8 cellular contexts compared by ENCODE assay signal in genomic region chr15:77496710-77497107, GRCh38.
DNase-seq lines count a peak whose midpoint lies in the region; ATAC-seq and TF ChIP-seq lines count a peak whose summit lies in the region.

No MANE protein-coding gene starts in this region.

- peak overlapping the region; percentile 63 to 92 (median 81); a peak in 21 of 22 replicates for H3K4me2 ChIP-seq in BLaER1 treated with 17β-estradiol and CSF1 and Interleukin-3, amounts not matched to agents 10 nM and 100 nM

- H3K36me3 Mint-ChIP-seq in activated CD4-positive, alpha-beta memory T cell treated with anti-CD3 and anti-CD28 coated beads, Interleukin-2, amount 10 ng/mL, durations not matched to agents 7 days and 5 days (ENCODE audit: low read depth), result no peaks in the 10 kb centered on the region
- H3K36me3 Mint-ChIP-seq in mesothelial cell of epicardium, result peaks cover 2% of the 10 kb centered on the region

- H3K36me3 ChIP-seq in BLaER1 treated with 17β-estradiol and CSF1 and Interleukin-3, amounts not matched to agents 10 nM and 100 nM, result peaks cover 0 to 13% (median 0%) of the 10 kb centered on the region in 11 experiments; a peak in 3 of 22 replicates

- CTCF ChIA-PET in activated CD4-positive, alpha-beta memory T cell treated with anti-CD3 and anti-CD28 coated beads, Interleukin-2, amount 10 ng/mL, durations not matched to agents 7 days and 5 days (lab: Charles Lee), result interaction anchor here (0.5 to 2.7 kb wide), 12 partner anchors 12 to 1962 kb away, joined by 3 to 27 read pairs (median 4); partner anchors contain the start of gene HMG20A

- DNase-seq in HCEC 1CT (peak; percentile 96), NCI-H82 (lab: John Stamatoyannopoulos, UW) (peak; percentile 78), mesothelial cell of epicardium (ENCODE audit: low spot score in 2 of 2, unreplicated experiment in 2 of 2) (peak; percentile 58 to 85)
- peak; percentile 71 for DNase-seq in activated CD4-positive, alpha-beta memory T cell treated with anti-CD3 and anti-CD28 coated beads, Interleukin-2, amount 10 ng/mL, durations not matched to agents 7 days and 5 days
- peak; percentile 43 for DNase-seq in effector CD8-positive, alpha-beta T cell (lab: John Stamatoyannopoulos, UW)
- DNase-seq in stimulated activated CD8-positive, alpha-beta memory T cell treated with anti-CD3 and anti-CD28 coated beads, Interleukin-15, amount 100 ng/mL, for 4 hours (ENCODE audit: low read depth in 2 of 2), result peak; percentile 39 to 41

- H3K4me3 ChIP-seq in BLaER1 treated with 17β-estradiol and CSF1 and Interleukin-3, amounts not matched to agents 10 nM and 100 nM, result no peak overlapping the region

- no peak overlapping the region for H3K4me3 Mint-ChIP-seq in activated CD4-positive, alpha-beta memory T cell treated with anti-CD3 and anti-CD28 coated beads, Interleukin-2, amount 10 ng/mL, durations not matched to agents 7 days and 5 days
- H3K4me3 Mint-ChIP-seq in mesothelial cell of epicardium, result no peak overlapping the region

- H3K27me3 ChIP-seq in BLaER1 treated with 17β-estradiol and CSF1 and Interleukin-3, amounts not matched to agents 10 nM and 100 nM, result no peaks in the 10 kb centered on the region

- H3K27ac Mint-ChIP-seq in activated CD4-positive, alpha-beta memory T cell treated with anti-CD3 and anti-CD28 coated beads, Interleukin-2, amount 10 ng/mL, durations not matched to agents 7 days and 5 days, result no peak overlapping the region
- peak overlapping the region; percentile 93 for H3K27ac Mint-ChIP-seq in mesothelial cell of epicardium

- POLR2A ChIA-PET in activated CD4-positive, alpha-beta memory T cell treated with anti-CD3 and anti-CD28 coated beads, Interleukin-2, amount 10 ng/mL, durations not matched to agents 7 days and 5 days (lab: Charles Lee), result interaction anchor here (1.2 kb wide), 1 partner anchor 19 kb away, joined by 3 read pairs; no protein-coding TSS in a partner anchor

- H4K20me1 ChIP-seq in BLaER1 treated with 17β-estradiol and CSF1 and Interleukin-3, amounts not matched to agents 10 nM and 100 nM, result peaks cover 0 to 7% (median 0%) of the 10 kb centered on the region in 11 experiments; a peak in 5 of 22 replicates

- peak overlapping the region in 5 of 11 experiments; percentile 24 to 44 (median 30); a peak in 6 of 22 replicates for H3K9ac ChIP-seq in BLaER1 treated with 17β-estradiol and CSF1 and Interleukin-3, amounts not matched to agents 10 nM and 100 nM

- H3K9me3 ChIP-seq in BLaER1 treated with 17β-estradiol and CSF1 and Interleukin-3, amounts not matched to agents 10 nM and 100 nM (replicated peaks in 1 of 11), result no peaks in the 10 kb centered on the region

- ATAC-seq in HG03039 (IDR thresholded peaks at IDR 0.05; ENCODE audit: unreplicated experiment), result no peak

- no peaks in the 10 kb centered on the region for H3K9me3 Mint-ChIP-seq in activated CD4-positive, alpha-beta memory T cell treated with anti-CD3 and anti-CD28 coated beads, Interleukin-2, amount 10 ng/mL, durations not matched to agents 7 days and 5 days
- no peaks in the 10 kb centered on the region for H3K9me3 Mint-ChIP-seq in mesothelial cell of epicardium

- peak; percentile 77 for TF ChIP-seq CTCF in mesothelial cell of epicardium (IDR thresholded peaks at IDR 0.05; ENCODE audit: unreplicated experiment)

- peaks cover 42 to 59% (median 49%) of the 10 kb centered on the region in 10 experiments for H3K4me1 ChIP-seq in BLaER1 treated with 17β-estradiol and CSF1 and Interleukin-3, amounts not matched to agents 10 nM and 100 nM

- H3K4me1 Mint-ChIP-seq in activated CD4-positive, alpha-beta memory T cell treated with anti-CD3 and anti-CD28 coated beads, Interleukin-2, amount 10 ng/mL, durations not matched to agents 7 days and 5 days, result peaks cover 17% of the 10 kb centered on the region
- peaks cover 72% of the 10 kb centered on the region for H3K4me1 Mint-ChIP-seq in mesothelial cell of epicardium

- H3K27ac ChIP-seq in BLaER1 treated with 17β-estradiol and CSF1 and Interleukin-3, amounts not matched to agents 10 nM and 100 nM, result peak overlapping the region in 7 of 11 experiments; percentile 10 to 64 (median 46); a peak in 10 of 22 replicates

- H3K27me3 Mint-ChIP-seq in activated CD4-positive, alpha-beta memory T cell treated with anti-CD3 and anti-CD28 coated beads, Interleukin-2, amount 10 ng/mL, durations not matched to agents 7 days and 5 days, result no peaks in the 10 kb centered on the region
- H3K27me3 Mint-ChIP-seq in mesothelial cell of epicardium (ENCODE audit: low read depth), result no peaks in the 10 kb centered on the region

Comparison
In these comparisons a context has a peak if more than half of its experiments do, and no peak if none do; other contexts are left out.
1. DNase-seq: peak in every context shown above with its lines; median percentile 96 in HCEC 1CT; 78 in NCI-H82; 72 in mesothelial cell of epicardium; 71 in activated CD4-positive, alpha-beta memory T cell treated with anti-CD3 and anti-CD28 coated beads, Interleukin-2, amount 10 ng/mL, durations not matched to agents 7 days and 5 days; 43 in effector CD8-positive, alpha-beta T cell; 40 in stimulated activated CD8-positive, alpha-beta memory T cell treated with anti-CD3 and anti-CD28 coated beads, Interleukin-15, amount 100 ng/mL, for 4 hours.